Comparison of ENCODE assay signal across 8 cellular contexts in the genomic region with DNA sequence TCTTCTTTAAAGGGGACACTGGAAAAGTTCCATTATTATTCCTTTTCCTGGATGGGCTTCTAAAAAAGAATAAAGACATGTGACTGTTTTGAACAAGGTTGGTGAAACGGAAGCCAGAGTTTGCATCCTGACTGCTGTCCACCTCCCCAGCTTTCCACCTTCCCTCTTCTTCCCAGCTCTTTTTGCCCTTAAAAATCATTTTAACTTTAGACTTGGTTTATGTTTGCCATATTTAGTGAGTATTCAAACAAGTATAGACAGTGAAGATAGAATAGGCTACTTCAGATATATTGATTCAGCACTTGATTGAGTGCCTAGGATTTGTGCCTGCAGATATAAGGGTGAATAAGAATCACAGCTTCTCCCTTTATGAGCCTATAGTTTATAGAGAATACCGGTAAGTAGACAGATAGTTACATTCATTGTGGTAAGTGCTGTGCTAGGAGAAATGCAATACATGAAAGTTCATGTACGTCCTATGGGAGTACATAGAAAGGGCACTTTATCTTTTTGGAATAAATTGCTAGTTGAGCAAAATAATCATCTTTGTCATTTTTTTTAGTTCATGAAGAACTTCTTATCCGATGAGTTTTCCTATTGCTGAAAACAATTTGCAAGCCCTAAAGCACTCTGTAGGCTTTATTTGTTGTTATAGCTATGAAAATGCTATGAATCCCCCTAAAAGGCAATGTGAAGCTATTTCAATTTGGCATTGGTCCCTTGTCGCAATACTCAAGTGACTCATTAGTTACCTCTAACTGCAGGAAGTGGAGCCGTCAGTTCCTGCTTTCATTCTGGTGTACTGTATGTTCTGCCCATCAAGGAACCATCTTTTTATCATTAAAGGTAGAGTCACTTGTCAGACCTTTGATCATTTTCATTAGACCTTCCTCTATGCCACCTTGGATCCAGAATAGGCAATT. TPM values are rescaled to one million over a fixed set of nuclear protein-coding genes. Genes with fewer than 3 reads are reported as not detected.
DNase-seq lines count a peak whose midpoint lies in the region; ATAC-seq, FAIRE-seq and TF ChIP-seq lines count a peak whose summit lies in the region.
"Had no signal": no experiment of that assay in that cellular context is flagged by ENCODE, and none has a peak within 500 bp of the region (broad histone marks: within the 10 kb centered on the region; RNA-seq: fewer than 3 reads in every experiment).

No MANE protein-coding gene starts in this region.

- intact Hi-C loops in posterior vena cava (cut with DNase I): loop anchor here in 1 of 2 donors (10.0 kb wide), 1 partner anchor 88 kb away; no protein-coding TSS in a partner anchor

- H3K4me3 ChIP-seq in GM12865 (ENCODE audit: low read depth, low read length): no peak overlapping the region
- H3K4me3 ChIP-seq in keratinocyte (ENCODE audit: control insufficient read depth in 2 of 3, extremely low read depth in 1 of 3, insufficient read depth in 2 of 3, low read depth in 1 of 3, low read length in 3 of 3): no peak overlapping the region

- peaks cover 15% of the 10 kb centered on the region for H3K36me3 Mint-ChIP-seq in activated CD4-positive, alpha-beta memory T cell treated with anti-CD3 and anti-CD28 coated beads, Interleukin-2, amount 10 ng/mL, durations not matched to agents 7 days and 5 days (ENCODE audit: low read depth)

- H3K9me3 Mint-ChIP-seq in activated CD4-positive, alpha-beta memory T cell treated with anti-CD3 and anti-CD28 coated beads, Interleukin-2, amount 10 ng/mL, durations not matched to agents 7 days and 5 days: no peaks in the 10 kb centered on the region

- H3K4me1 ChIP-seq in keratinocyte (ENCODE audit: control insufficient read depth, extremely low read depth, insufficient read depth, low read length): peaks cover 6% of the 10 kb centered on the region

- H2AFZ ChIP-seq in keratinocyte (ENCODE audit: control insufficient read depth, low read length): no peak overlapping the region

- DNase-seq in GM12865 (ENCODE audit: low read depth) (peak; percentile 69), KBM-7 (peak; percentile 28), keratinocyte (ENCODE audit: low read depth, low spot score) (no peak), posterior vena cava (ENCODE audit: low spot score) (no peak)
- DNase-seq in activated CD4-positive, alpha-beta memory T cell treated with anti-CD3 and anti-CD28 coated beads, Interleukin-2, amount 10 ng/mL, durations not matched to agents 7 days and 5 days: peak; percentile 46

- dilution Hi-C loops in keratinocyte (cut with MboI; ENCODE audit: extremely low pct_ligation_motif_present, low sequenced_read_pairs): no loop called here

- H3K36me3 ChIP-seq in keratinocyte (ENCODE audit: control insufficient read depth in 2 of 2, extremely low read depth in 1 of 2, insufficient read depth in 2 of 2, low read length in 2 of 2): peaks cover 1 to 2% of the 10 kb centered on the region in 2 experiments

- H3K4me3 Mint-ChIP-seq in activated CD4-positive, alpha-beta memory T cell treated with anti-CD3 and anti-CD28 coated beads, Interleukin-2, amount 10 ng/mL, durations not matched to agents 7 days and 5 days: no peak overlapping the region

- peak overlapping the region; percentile 69 for H3K27ac Mint-ChIP-seq in activated CD4-positive, alpha-beta memory T cell treated with anti-CD3 and anti-CD28 coated beads, Interleukin-2, amount 10 ng/mL, durations not matched to agents 7 days and 5 days

- peaks cover 56% of the 10 kb centered on the region for H3K4me1 Mint-ChIP-seq in activated CD4-positive, alpha-beta memory T cell treated with anti-CD3 and anti-CD28 coated beads, Interleukin-2, amount 10 ng/mL, durations not matched to agents 7 days and 5 days

- POLR2A ChIA-PET in activated CD4-positive, alpha-beta memory T cell treated with anti-CD3 and anti-CD28 coated beads, Interleukin-2, amount 10 ng/mL, durations not matched to agents 7 days and 5 days (lab: Charles Lee): interaction anchor here (1.2 to 3.6 kb wide), 5 partner anchors 9 to 236 kb away, joined by 3 to 39 read pairs (median 7); a partner anchor contains a TSS

- peak overlapping the region; percentile 37 for H3K4me2 ChIP-seq in keratinocyte (ENCODE audit: control insufficient read depth, extremely low read depth, insufficient read depth, low read depth, low read length)

- ATAC-seq in HG03045 (IDR thresholded peaks at IDR 0.05; ENCODE audit: unreplicated experiment) (no peak), HG02852 (IDR thresholded peaks at IDR 0.05; ENCODE audit: unreplicated experiment) (no peak)

- in situ Hi-C loops in KBM-7 (cut with MboI; ENCODE audit: low pct_unique_long_range_greater_than_20kb, low sequenced_read_pairs): no loop called here

- H3K79me2 ChIP-seq in keratinocyte (ENCODE audit: control insufficient read depth, insufficient read depth, low read length): no peaks in the 10 kb centered on the region

- H3K9me3 ChIP-seq in keratinocyte (ENCODE audit: control insufficient read depth, low read depth, low read length): no peaks in the 10 kb centered on the region

- CTCF ChIA-PET in activated CD4-positive, alpha-beta memory T cell treated with anti-CD3 and anti-CD28 coated beads, Interleukin-2, amount 10 ng/mL, durations not matched to agents 7 days and 5 days (lab: Charles Lee): interaction anchor here (0.9 to 8.5 kb wide), 13 partner anchors 8 to 260 kb away, joined by 3 to 166 read pairs (median 6); a partner anchor contains a TSS

- H3K27me3 Mint-ChIP-seq in activated CD4-positive, alpha-beta memory T cell treated with anti-CD3 and anti-CD28 coated beads, Interleukin-2, amount 10 ng/mL, durations not matched to agents 7 days and 5 days: no peaks in the 10 kb centered on the region

- no peak overlapping the region for H3K9ac ChIP-seq in keratinocyte (ENCODE audit: control insufficient read depth, extremely low read depth, insufficient read depth, low read length)

- no peak for TF ChIP-seq CTCF in GM12865 (IDR thresholded peaks at IDR 0.05; ENCODE audit: insufficient read depth, low read depth, low read length, missing control alignments)
- no peak for TF ChIP-seq CTCF in keratinocyte (optimal IDR thresholded peaks at IDR 0.05 in 1 of 3, IDR thresholded peaks at IDR 0.05 in 1 of 3, conservative IDR thresholded peaks at IDR 0.05 in 1 of 3; ENCODE audit: extremely low read depth in 1 of 3, insufficient read depth in 2 of 3, low read length in 3 of 3)

- H3K27me3 ChIP-seq in keratinocyte (ENCODE audit: control insufficient read depth, extremely low read depth, insufficient read depth, low read length): no peaks in the 10 kb centered on the region

- FAIRE-seq in keratinocyte (lab: Jason Lieb, UNC): peak; percentile 34
- FAIRE-seq: endometrium had no signal

- no peaks in the 10 kb centered on the region for H4K20me1 ChIP-seq in keratinocyte (ENCODE audit: control insufficient read depth, extremely low read depth, insufficient read depth, low read length)

- no peak overlapping the region for H3K27ac ChIP-seq in keratinocyte (ENCODE audit: control insufficient read depth, insufficient read depth, low read length)

- no peaks in the 10 kb centered on the region for H3K9me1 ChIP-seq in keratinocyte (ENCODE audit: control insufficient read depth, extremely low read depth, insufficient read depth, low read length)

RNA-seq across cellular contexts. Expression of a gene that starts 57.2 kb away (rescaled TPM):
- 10 to 100 TPM; 28.3 to 29.7 TPM for total RNA-seq in activated CD4-positive, alpha-beta memory T cell treated with anti-CD3 and anti-CD28 coated beads, Interleukin-2, amount 10 ng/mL, durations not matched to agents 7 days and 5 days
- 9.5 to 18.6 TPM (median 12.5 TPM) in 3 replicates for polyA plus RNA-seq in keratinocyte
- polyA plus RNA-seq in keratinocyte (2011; ENCODE audit: low read depth): 13.9 TPM
- 6.5 and 7.7 TPM in 2 replicates for polyA plus RNA-seq in keratinocyte (2011; cell fraction: cytosol; rRNA removed)
- 21.2 and 24.3 TPM in 2 replicates for polyA plus RNA-seq in keratinocyte (2011; cell fraction: nucleus; rRNA removed)
- polyA plus RNA-seq in keratinocyte (2012; ENCODE audit: low replicate concordance): 6.2 and 8.0 TPM in 2 replicates
- 13.1 to 30.0 TPM (median 18.0 TPM) in 3 replicates for polyA minus RNA-seq in keratinocyte
- 14.2 TPM for polyA minus RNA-seq in keratinocyte (2011; cell fraction: cytosol; rRNA and poly(A)+ RNA removed)
- 11.6 and 24.7 TPM in 2 replicates for polyA minus RNA-seq in keratinocyte (2011; cell fraction: nucleus; rRNA and poly(A)+ RNA removed)
- under 1 TPM; 0.28 to 0.33 TPM for total RNA-seq in posterior vena cava

Comparison
In these comparisons a context has a peak if more than half of its experiments do, and no peak if none do; other contexts are left out.
1. DNase-seq: peak in GM12865 (single experiment), KBM-7 (single experiment) and activated CD4-positive, alpha-beta memory T cell treated with anti-CD3 and anti-CD28 coated beads, Interleukin-2, amount 10 ng/mL, durations not matched to agents 7 days and 5 days (single experiment); none in keratinocyte (single experiment) and posterior vena cava (single experiment).
2. RNA of a gene that starts 57.2 kb away (total RNA-seq): 28.3 to 29.7 TPM in activated CD4-positive, alpha-beta memory T cell treated with anti-CD3 and anti-CD28 coated beads, Interleukin-2, amount 10 ng/mL, durations not matched to agents 7 days and 5 days; 0.28 to 0.33 TPM in posterior vena cava; every median in the first group is over 10 times any median in the second.